ENCODE assay signal across 9 cellular contexts in genomic region chr1:38071530-38072266, GRCh38. TPM values are rescaled to one million over a fixed set of nuclear protein-coding genes. Genes with fewer than 3 reads are reported as not detected.
A peak's percentile ranks its signal among the peaks of the same experiment; 100 is the strongest.
DNase-seq lines count a peak whose midpoint lies in the region; ATAC-seq and TF ChIP-seq lines count a peak whose summit lies in the region.
"Had no signal": no experiment of that assay in that cellular context is flagged by ENCODE, and none has a peak within 500 bp of the region (broad histone marks: within the 10 kb centered on the region; RNA-seq: fewer than 3 reads in every experiment).

No MANE protein-coding gene starts in this region.

- H3K4me3 ChIP-seq in left lung: no peak overlapping the region

- H3K4me1 Mint-ChIP-seq in HFFc6 (ENCODE audit: low read depth) (no peaks in the 10 kb centered on the region), activated B cell treated with CpG ODN at 0.5 μM for 24 hours (peaks cover 4% of the 10 kb centered on the region)

- TF ChIP-seq CTCF in HFFc6 (IDR thresholded peaks at IDR 0.05) (peak; percentile 70; the same call in 1 of the 2 replicates), activated B cell treated with CpG ODN at 0.5 μM for 24 hours (IDR thresholded peaks at IDR 0.05) (no peak), left lung (IDR thresholded peaks at IDR 0.05) (no peak)

- H3K36me3 Mint-ChIP-seq in HFFc6 (ENCODE audit: low read depth) (no peaks in the 10 kb centered on the region), activated B cell treated with CpG ODN at 0.5 μM for 24 hours (ENCODE audit: low read depth) (no peaks in the 10 kb centered on the region)

- no peaks in the 10 kb centered on the region for H3K9me3 Mint-ChIP-seq in HFFc6
- no peaks in the 10 kb centered on the region for H3K9me3 Mint-ChIP-seq in activated B cell treated with CpG ODN at 0.5 μM for 24 hours

- no peak overlapping the region for H3K27ac Mint-ChIP-seq in HFFc6
- no peak overlapping the region for H3K27ac Mint-ChIP-seq in activated B cell treated with CpG ODN at 0.5 μM for 24 hours

- DNase-seq in EH (ENCODE audit: low read depth) (peak; percentile 47), HFFc6 (peak; percentile 56), activated B cell treated with CpG ODN at 0.5 μM for 24 hours (no peak), left lung (no peak), DMS79 treated with DMSO at 0.1 percent for 48 hours (lab: John Stamatoyannopoulos, UW) (no peak), C1 segment of cervical spinal cord (lab: John Stamatoyannopoulos, UW) (no peak)
- DNase-seq in stimulated activated CD4-positive, alpha-beta T cell treated with anti-CD3 and anti-CD28 coated beads, Interleukin-12 subunit alpha, Interleukin-12 subunit beta, amount 100 ng/mL, for 4 hours: no peak
- DNase-seq: activated naive CD4-positive, alpha-beta T cell treated with anti-CD3 and anti-CD28 coated beads, Interleukin-2, amount 50 U/mL, for 16 hours had no signal

- no peak overlapping the region for H3K27ac ChIP-seq in left lung

- CTCF ChIA-PET in activated B cell treated with CpG ODN at 0.5 μM for 24 hours (lab: Charles Lee): interaction anchor here (0.5 to 3.7 kb wide), 25 partner anchors 9 to 1624 kb away, joined by 3 to 43 read pairs (median 5); partner anchors contain the start of gene POU3F1

- H3K36me3 ChIP-seq in left lung: no peaks in the 10 kb centered on the region

- no peaks in the 10 kb centered on the region for H3K9me3 ChIP-seq in left lung

- no peak overlapping the region for H3K4me3 Mint-ChIP-seq in HFFc6
- no peak overlapping the region for H3K4me3 Mint-ChIP-seq in activated B cell treated with CpG ODN at 0.5 μM for 24 hours

- POLR2A ChIA-PET in activated B cell treated with CpG ODN at 0.5 μM for 24 hours (lab: Charles Lee): interaction anchor here (0.6 to 1.5 kb wide), 3 partner anchors 8 to 44 kb away, joined by 5 to 10 read pairs (median 7); partner anchors contain the start of gene POU3F1

- H3K4me1 ChIP-seq in left lung: no peaks in the 10 kb centered on the region

- peaks cover 0 to 78% of the 10 kb centered on the region in 2 donors for H3K27me3 ChIP-seq in left lung

- intact Hi-C loops in activated B cell treated with CpG ODN at 0.5 μM for 24 hours (cut with micrococcal nuclease): loop anchor here (1.0 kb wide), 3 partner anchors 31 to 81 kb away; partner anchors contain the start of gene SF3A3
- intact Hi-C loops in left lung (cut with DNase I): no loop called here

- peaks cover 36% of the 10 kb centered on the region for H3K27me3 Mint-ChIP-seq in HFFc6 (ENCODE audit: insufficient read depth)
- peaks cover 4% of the 10 kb centered on the region for H3K27me3 Mint-ChIP-seq in activated B cell treated with CpG ODN at 0.5 μM for 24 hours

- ATAC-seq in activated B cell treated with CpG ODN at 0.5 μM for 24 hours (ENCODE audit: low read depth) (peak; percentile 82), left lung (peak; percentile 53), HG03196 (IDR thresholded peaks at IDR 0.05; ENCODE audit: unreplicated experiment) (no peak)

RNA-seq across cellular contexts. Expression of gene POU3F1, which starts 25.1 kb away (rescaled TPM):
- total RNA-seq in HFFc6 (2021; fragmentation: NEBNext Ultra II Directional; extraction: Animal tissue kit (Norgen Biotek cat#: 25700)): under 1 TPM in 1 of 6 experiments, not detected in 5; 0.11 TPM
- 6.1 and 6.2 TPM in 2 replicates for total RNA-seq in activated B cell treated with CpG ODN at 0.5 μM for 24 hours
- not detected for total RNA-seq in left lung

RNA-seq across cellular contexts. Expression of gene UTP11, which starts 59.2 kb away (rescaled TPM):
- 10 to 100 TPM; 41.4 to 57.1 (median 49.2) TPM for total RNA-seq in HFFc6 (2021; fragmentation: NEBNext Ultra II Directional; extraction: Animal tissue kit (Norgen Biotek cat#: 25700))
- total RNA-seq in activated B cell treated with CpG ODN at 0.5 μM for 24 hours (26.1 and 28.6 TPM in 2 replicates), left lung (10 to 100 TPM; 24.5 to 33.3 TPM)

Comparison
In these comparisons a context has a peak if more than half of its experiments do, and no peak if none do; other contexts are left out.
1. DNase-seq: peak in EH (single experiment) and HFFc6 (single experiment); none in activated B cell treated with CpG ODN at 0.5 μM for 24 hours (single experiment), left lung (0 of 2), DMS79 treated with DMSO at 0.1 percent for 48 hours (single experiment), stimulated activated CD4-positive, alpha-beta T cell treated with anti-CD3 and anti-CD28 coated beads, Interleukin-12 subunit alpha, Interleukin-12 subunit beta, amount 100 ng/mL, for 4 hours (single experiment) and C1 segment of cervical spinal cord (0 of 14).